In genomic region chrX:137151403-137151802, GRCh38 we compare ENCODE assay signal across 16 cellular contexts.
A peak's percentile ranks its signal among the peaks of the same experiment; 100 is the strongest.
DNase-seq lines count a peak whose midpoint lies in the region; ATAC-seq, FAIRE-seq and TF ChIP-seq lines count a peak whose summit lies in the region.
"Had no signal": no experiment of that assay in that cellular context is flagged by ENCODE, and none has a peak within 500 bp of the region (broad histone marks: within the 10 kb centered on the region; RNA-seq: fewer than 3 reads in every experiment).

No MANE protein-coding gene starts in this region.

- H3K9me3 ChIP-seq in HepG2 (ENCODE audit: low read length): no peaks in the 10 kb centered on the region
- no peaks in the 10 kb centered on the region for H3K9me3 ChIP-seq in right lobe of liver
- H3K9me3 ChIP-seq in PC-3 (ENCODE audit: low read length): no peaks in the 10 kb centered on the region
- H3K9me3 ChIP-seq: HAP-1, Peyer's patch had no signal

- CTCF ChIA-PET in HepG2 (lab: Yijun Ruan, JAX; ENCODE audit: low intra/inter-chr PET ratio, low total read pairs): no interaction called here
- CTCF ChIA-PET in PC-3 (lab: Charles Lee): no interaction called here

- WGBS in HepG2 (ENCODE audit: low lambda C conversion rate): 0% methylated on average over 2 of the region's 3 CpGs
- WGBS in right lobe of liver (ENCODE audit: insufficient coverage, low coverage, low lambda C conversion rate, missing lambda C conversion rate): 20% methylated on average over 3 of the region's 3 CpGs

- H3K27me3 ChIP-seq in HepG2 (ENCODE audit: control insufficient read depth in 1 of 2, insufficient read depth in 2 of 2, low read length in 2 of 2) (no peaks in the 10 kb centered on the region), right lobe of liver (peaks cover 0 to 5% of the 10 kb centered on the region in 2 donors), PC-3 (ENCODE audit: low read length) (no peaks in the 10 kb centered on the region)
- H3K27me3 ChIP-seq: Peyer's patch had no signal

- H3K4me3 ChIP-seq in HepG2 (replicated peaks in 1 of 3; ENCODE audit: insufficient read depth in 1 of 3, low read depth in 2 of 3, low read length in 3 of 3): no peak overlapping the region
- no peak overlapping the region for H3K4me3 ChIP-seq in right lobe of liver
- H3K4me3 ChIP-seq in PC-3 (ENCODE audit: low read length): no peak overlapping the region
- H3K4me3 ChIP-seq in epithelial cell of esophagus (ENCODE audit: low read length): no peak overlapping the region
- H3K4me3 ChIP-seq: HAP-1, K562, Peyer's patch had no signal

- H3F3A ChIP-seq in PC-3 (ENCODE audit: low read length, unreplicated experiment): no peaks in the 10 kb centered on the region

- no peak overlapping the region for H3K9ac ChIP-seq in HepG2 (ENCODE audit: insufficient read depth, low read depth, low read length)
- no peak overlapping the region for H3K9ac ChIP-seq in PC-3 (ENCODE audit: low read length)

- no peaks in the 10 kb centered on the region for H4K20me1 ChIP-seq in HepG2 (ENCODE audit: insufficient read depth, low read length)
- no peaks in the 10 kb centered on the region for H4K20me1 ChIP-seq in PC-3 (ENCODE audit: low read length)

- H3K4me2 ChIP-seq in HepG2 (ENCODE audit: low read depth, low read length) (no peak overlapping the region), PC-3 (ENCODE audit: low read length) (no peak overlapping the region)

- TF ChIP-seq POLR2A in HepG2 (IDR thresholded peaks at IDR 0.05; ENCODE audit: insufficient read depth in 1 of 2, low read depth in 2 of 2, low read length in 2 of 2) (no peak), right lobe of liver (IDR thresholded peaks at IDR 0.05) (no peak)

- intact Hi-C loops in HepG2 (cut with micrococcal nuclease; ENCODE audit: unreplicated experiment) (no loop called here), right lobe of liver (cut with DNase I) (no loop called here), PC-3 (cut with micrococcal nuclease) (no loop called here)

- DNase-seq in HepG2 (ENCODE audit: low spot score) (no peak), right lobe of liver (no peak), PC-3 (peak; percentile 13), epithelial cell of esophagus (ENCODE audit: low read depth) (peak; percentile 0), germinal center (ENCODE audit: low spot score) (no peak), HuH-7 (ENCODE audit: low spot score) (no peak)
- DNase-seq in NK-92 treated with Interleukin-12 subunit alpha and Interleukin-12 subunit beta, amount 100 ng/mL, for 24 hours (lab: John Stamatoyannopoulos, UW): no peak
- DNase-seq: AML-193, COR-L47, NCI-H1436 treated with DMSO at 0.1 percent for 48 hours, NCI-H345, Peyer's patch had no signal

- ATAC-seq in HepG2 (no peak), right lobe of liver (no peak), PC-3 (no peak)
- ATAC-seq: K562, Right ventricle myocardium inferior had no signal

- H2AFZ ChIP-seq in HepG2 (ENCODE audit: low read length): no peak overlapping the region
- no peak overlapping the region for H2AFZ ChIP-seq in PC-3 (ENCODE audit: low read length)

- H3K9me2 ChIP-seq in PC-3 (replicated peaks; ENCODE audit: low read length): no peaks in the 10 kb centered on the region

- no peaks in the 10 kb centered on the region for H3K4me1 ChIP-seq in HepG2 (ENCODE audit: insufficient read depth, low read length)
- no peaks in the 10 kb centered on the region for H3K4me1 ChIP-seq in right lobe of liver
- no peaks in the 10 kb centered on the region for H3K4me1 ChIP-seq in PC-3 (ENCODE audit: insufficient read depth, low read length)
- H3K4me1 ChIP-seq: HAP-1, Peyer's patch had no signal

- H3K79me2 ChIP-seq in HepG2 (ENCODE audit: insufficient read depth, low read length) (no peaks in the 10 kb centered on the region), PC-3 (ENCODE audit: low read length) (no peaks in the 10 kb centered on the region)

- TF ChIP-seq RAD21 in HepG2 (CRISPR knock-in tag; IDR thresholded peaks at IDR 0.05): no peak

- H3K36me3 ChIP-seq in HepG2 (replicated peaks in 1 of 2; ENCODE audit: control insufficient read depth in 1 of 2, insufficient read depth in 2 of 2, low read length in 2 of 2) (no peaks in the 10 kb centered on the region), right lobe of liver (no peaks in the 10 kb centered on the region), PC-3 (ENCODE audit: low read depth, low read length) (no peaks in the 10 kb centered on the region)
- H3K36me3 ChIP-seq: HAP-1, Peyer's patch had no signal

- 0 out of 2 replicates have a peak, but pooled peaks have one; percentile 12 for TF ChIP-seq CTCF in HepG2 (CRISPR knock-in tag; IDR thresholded peaks at IDR 0.05)
- TF ChIP-seq CTCF in right lobe of liver (IDR thresholded peaks at IDR 0.05): no peak
- TF ChIP-seq CTCF in PC-3 (conservative IDR thresholded peaks at IDR 0.05; ENCODE audit: low read depth, low read length): peak; percentile 44; the same call in 1 of the 2 replicates
- no peak for TF ChIP-seq CTCF in epithelial cell of esophagus (IDR thresholded peaks at IDR 0.05; ENCODE audit: insufficient read depth, low read depth, low read length, missing control alignments)

- peak; percentile 12 for FAIRE-seq in HepG2 (lab: Jason Lieb, UNC)
- FAIRE-seq: K562 had no signal

- in situ Hi-C loops in HepG2 (cut with HindIII; ENCODE audit: extremely low pct_ligation_motif_present, low pct_unique_long_range_greater_than_20kb): no loop called here

- H3K27ac ChIP-seq in HepG2 (ENCODE audit: extremely low read length, insufficient read depth, low read length) (no peak overlapping the region), right lobe of liver (no peak overlapping the region), PC-3 (ENCODE audit: low read length) (no peak overlapping the region)
- H3K27ac ChIP-seq: HL-60, Peyer's patch had no signal

- no TSS peak for BruUV-seq in HepG2 (replicated peaks; lab: Mats Ljungman, UMichigan)
- no TSS peak for BruUV-seq in PC-3 (replicated peaks; lab: Mats Ljungman, UMichigan)

- TF ChIP-seq EP300 in HepG2 (IDR thresholded peaks at IDR 0.05; ENCODE audit: low read depth in 2 of 2, low read length in 2 of 2) (no peak), HepG2 (CRISPR knock-in tag; IDR thresholded peaks at IDR 0.05; ENCODE audit: borderline replicate concordance) (no peak)

- POLR2A ChIA-PET in HepG2 (lab: Yijun Ruan, JAX) (no interaction called here), PC-3 (lab: Charles Lee; ENCODE audit: unreplicated experiment) (no interaction called here)

TF ChIP-seq in HepG2, 621 proteins besides CTCF, POLR2A, EP300 and RAD21:
- no peak for TF ChIP-seq ZMAT5 (CRISPR knock-in tag; IDR thresholded peaks at IDR 0.05; ENCODE audit: borderline replicate concordance, low read depth)
- no peak for TF ChIP-seq MAFF (IDR thresholded peaks at IDR 0.05; ENCODE audit: low read depth, low read length)
- no peak for TF ChIP-seq TBX3 (IDR thresholded peaks at IDR 0.05; ENCODE audit: borderline replicate concordance)
- TF ChIP-seq, protein P1, sequence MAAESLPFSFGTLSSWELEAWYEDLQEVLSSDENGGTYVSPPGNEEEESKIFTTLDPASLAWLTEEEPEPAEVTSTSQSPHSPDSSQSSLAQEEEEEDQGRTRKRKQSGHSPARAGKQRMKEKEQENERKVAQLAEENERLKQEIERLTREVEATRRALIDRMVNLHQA (CRISPR knock-in tag; IDR thresholded peaks at IDR 0.05): no peak
- no peak for TF ChIP-seq BORCS8-MEF2B (CRISPR knock-in tag; IDR thresholded peaks at IDR 0.05)
- TF ChIP-seq ZSCAN20 (CRISPR knock-in tag; IDR thresholded peaks at IDR 0.05; ENCODE audit: borderline replicate concordance): no peak
- no peak for TF ChIP-seq CHD2 (IDR thresholded peaks at IDR 0.05; ENCODE audit: low read depth, low read length)
- TF ChIP-seq, protein P2, sequence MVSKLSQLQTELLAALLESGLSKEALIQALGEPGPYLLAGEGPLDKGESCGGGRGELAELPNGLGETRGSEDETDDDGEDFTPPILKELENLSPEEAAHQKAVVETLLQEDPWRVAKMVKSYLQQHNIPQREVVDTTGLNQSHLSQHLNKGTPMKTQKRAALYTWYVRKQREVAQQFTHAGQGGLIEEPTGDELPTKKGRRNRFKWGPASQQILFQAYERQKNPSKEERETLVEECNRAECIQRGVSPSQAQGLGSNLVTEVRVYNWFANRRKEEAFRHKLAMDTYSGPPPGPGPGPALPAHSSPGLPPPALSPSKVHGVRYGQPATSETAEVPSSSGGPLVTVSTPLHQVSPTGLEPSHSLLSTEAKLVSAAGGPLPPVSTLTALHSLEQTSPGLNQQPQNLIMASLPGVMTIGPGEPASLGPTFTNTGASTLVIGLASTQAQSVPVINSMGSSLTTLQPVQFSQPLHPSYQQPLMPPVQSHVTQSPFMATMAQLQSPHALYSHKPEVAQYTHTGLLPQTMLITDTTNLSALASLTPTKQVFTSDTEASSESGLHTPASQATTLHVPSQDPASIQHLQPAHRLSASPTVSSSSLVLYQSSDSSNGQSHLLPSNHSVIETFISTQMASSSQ (IDR thresholded peaks at IDR 0.05; ENCODE audit: low read depth): no peak
- TF ChIP-seq, protein P2 (CRISPR knock-in tag; IDR thresholded peaks at IDR 0.05; ENCODE audit: borderline replicate concordance): no peak
- no peak for TF ChIP-seq ZNF138 (CRISPR knock-in tag; IDR thresholded peaks at IDR 0.05; ENCODE audit: low read depth)
- no peak for TF ChIP-seq TARDBP (CRISPR knock-in tag; IDR thresholded peaks at IDR 0.05)
- TF ChIP-seq, protein P3, sequence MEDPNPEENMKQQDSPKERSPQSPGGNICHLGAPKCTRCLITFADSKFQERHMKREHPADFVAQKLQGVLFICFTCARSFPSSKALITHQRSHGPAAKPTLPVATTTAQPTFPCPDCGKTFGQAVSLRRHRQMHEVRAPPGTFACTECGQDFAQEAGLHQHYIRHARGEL (CRISPR knock-in tag; IDR thresholded peaks at IDR 0.05): no peak
- no peak for TF ChIP-seq MED1 (CRISPR knock-in tag; IDR thresholded peaks at IDR 0.05)

Comparison
In these comparisons a context has a peak if more than half of its experiments do, and no peak if none do; other contexts are left out.
1. CTCF ChIP-seq: peak in HepG2 (single experiment) and PC-3 (single experiment); none in right lobe of liver (0 of 4) and epithelial cell of esophagus (single experiment).
2. DNase-seq: peak in PC-3 (single experiment) and epithelial cell of esophagus (single experiment); none in HepG2 (single experiment), right lobe of liver (0 of 3), NK-92 treated with Interleukin-12 subunit alpha and Interleukin-12 subunit beta, amount 100 ng/mL, for 24 hours (single experiment), germinal center (single experiment) and HuH-7 (single experiment).